Comparison of ENCODE assay signal across 1 cellular context in genomic region chr1:155176544-155177071, GRCh38.
A peak's percentile ranks its signal among the peaks of the same experiment; 100 is the strongest.
TF ChIP-seq lines count a peak whose summit lies in the region.

No MANE protein-coding gene starts in this region.

TF ChIP-seq in H1, 55 proteins besides CTCF, POLR2A, EP300 and RAD21:
- no peak for TF ChIP-seq JUND (IDR thresholded peaks at IDR 0.05; ENCODE audit: low read length)
- TF ChIP-seq RBBP5 (IDR thresholded peaks at IDR 0.05; ENCODE audit: borderline replicate concordance, low read depth, low read length): no peak
- TF ChIP-seq YY1 (IDR thresholded peaks at IDR 0.05; ENCODE audit: low read depth, low read length): peak; percentile 37; the same call in 1 of the 2 replicates
- no peak for TF ChIP-seq SRF (IDR thresholded peaks at IDR 0.05; ENCODE audit: low read depth, low read length)
- TF ChIP-seq CBX8 (IDR thresholded peaks at IDR 0.05; ENCODE audit: borderline replicate concordance, low read depth, low read length): no peak
- TF ChIP-seq ATF2 (IDR thresholded peaks at IDR 0.05; ENCODE audit: low read length): no peak
- TF ChIP-seq CTBP2 (IDR thresholded peaks at IDR 0.05; ENCODE audit: borderline replicate concordance, insufficient read depth, insufficient read length, low read length): peak; percentile 46
- TF ChIP-seq POU5F1 (IDR thresholded peaks at IDR 0.05; ENCODE audit: low read depth, low read length): no peak
- no peak for TF ChIP-seq E2F6 (IDR thresholded peaks at IDR 0.05)
- no peak for TF ChIP-seq KDM1A (IDR thresholded peaks at IDR 0.05; ENCODE audit: borderline replicate concordance, low read length)
- TF ChIP-seq EGR1 (IDR thresholded peaks at IDR 0.05; ENCODE audit: borderline replicate concordance, low read depth, low read length): no peak
